Comparison of ENCODE assay signal across 1 cellular context in the genomic region with DNA sequence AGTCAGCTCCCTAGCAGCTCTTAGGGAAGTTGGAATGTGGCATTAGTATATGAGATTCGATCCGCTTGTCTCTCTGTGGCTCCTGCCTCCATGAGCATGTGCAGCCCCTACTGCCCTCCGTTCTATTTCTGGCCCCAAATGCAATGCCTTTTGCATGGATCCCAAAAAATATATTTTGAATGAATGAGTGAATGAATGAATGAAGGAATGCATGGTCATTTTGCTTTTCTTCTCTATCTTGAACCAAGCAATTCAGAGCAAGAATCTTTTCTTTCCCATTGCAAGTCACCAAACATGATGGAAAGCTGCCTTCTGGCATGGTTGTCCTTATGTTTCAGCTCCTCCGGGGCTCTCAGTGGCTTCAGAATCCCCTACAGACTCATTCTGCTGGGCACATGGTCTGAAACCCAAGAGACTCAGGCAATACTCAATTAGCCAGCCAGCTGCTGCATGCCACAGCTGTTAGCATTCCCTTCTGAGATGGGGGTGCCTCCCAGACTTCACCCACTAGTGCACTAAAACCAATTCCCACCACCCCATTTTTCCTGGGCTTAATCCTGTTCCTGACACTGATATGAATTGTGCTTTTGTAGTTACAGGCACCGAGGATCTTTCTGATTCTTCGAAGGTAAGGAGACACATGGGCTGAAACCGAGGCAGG.
TF ChIP-seq lines count a peak whose summit lies in the region.

No MANE protein-coding gene starts in this region.

TF ChIP-seq in K562, 482 proteins besides CTCF, POLR2A, EP300 and RAD21:
- TF ChIP-seq TCF3 (CRISPR knock-in tag; IDR thresholded peaks at IDR 0.05) = no peak
- peak; percentile 70; the same call in 1 of the 2 replicates for TF ChIP-seq ZNF24 (IDR thresholded peaks at IDR 0.05)
